Comparison of ENCODE assay signal across 1 cellular context in genomic region chr14:35533357-35534129, GRCh38.
A peak's percentile ranks its signal among the peaks of the same experiment; 100 is the strongest.
TF ChIP-seq lines count a peak whose summit lies in the region.

No MANE protein-coding gene starts in this region.

TF ChIP-seq in HepG2, 621 proteins besides CTCF, POLR2A, EP300 and RAD21 (continued from another document):
- TF ChIP-seq ZNF597 (CRISPR knock-in tag; IDR thresholded peaks at IDR 0.05): no peak
- no peak for TF ChIP-seq ZNF382 (CRISPR knock-in tag; IDR thresholded peaks at IDR 0.05; ENCODE audit: borderline replicate concordance)
- no peak for TF ChIP-seq ZNF256 (CRISPR knock-in tag; conservative IDR thresholded peaks at IDR 0.05)
- no peak for TF ChIP-seq HNF1A (IDR thresholded peaks at IDR 0.05; ENCODE audit: low read depth)
- peak; percentile 65 for TF ChIP-seq HNF1A (CRISPR knock-in tag; IDR thresholded peaks at IDR 0.05; ENCODE audit: borderline replicate concordance)
- peak; percentile 99; the same call in 1 of the 2 replicates for TF ChIP-seq PAWR (CRISPR knock-in tag; IDR thresholded peaks at IDR 0.05; ENCODE audit: borderline replicate concordance)
- peak; percentile 91 for TF ChIP-seq ZNF800 (CRISPR knock-in tag; IDR thresholded peaks at IDR 0.05)
- TF ChIP-seq ZNF20 (CRISPR knock-in tag; IDR thresholded peaks at IDR 0.05): no peak; the same call in 1 of the 2 replicates
- TF ChIP-seq FOXA1 (IDR thresholded peaks at IDR 0.05): no peak
- TF ChIP-seq FOXA1 (CRISPR knock-in tag; IDR thresholded peaks at IDR 0.05): peak; percentile 17; the same call in 1 of the 2 replicates
- no peak for TF ChIP-seq THAP11 (CRISPR knock-in tag; IDR thresholded peaks at IDR 0.05)
- TF ChIP-seq STAT5B (CRISPR knock-in tag; IDR thresholded peaks at IDR 0.05): peak; percentile 59; the same call in 1 of the 2 replicates
- no peak; the same call in 1 of the 2 replicates for TF ChIP-seq ZNF83 (CRISPR knock-in tag; IDR thresholded peaks at IDR 0.05; ENCODE audit: borderline replicate concordance)
- TF ChIP-seq ZNF883 (CRISPR knock-in tag; IDR thresholded peaks at IDR 0.05; ENCODE audit: not compliant biosample characterization): peak; percentile 7
- TF ChIP-seq RCOR2 (CRISPR knock-in tag; IDR thresholded peaks at IDR 0.05): no peak; the same call in 1 of the 2 replicates
- peak; percentile 35; the same call in 1 of the 2 replicates for TF ChIP-seq JUND (CRISPR knock-in tag; IDR thresholded peaks at IDR 0.05)
- TF ChIP-seq SRY (CRISPR knock-in tag; IDR thresholded peaks at IDR 0.05): no peak
- TF ChIP-seq ZNF138 (CRISPR knock-in tag; IDR thresholded peaks at IDR 0.05; ENCODE audit: low read depth): peak; percentile 60; the same call in 1 of the 2 replicates
- TF ChIP-seq ZNF772 (CRISPR knock-in tag; IDR thresholded peaks at IDR 0.05): peak; percentile 79
- TF ChIP-seq CHCHD3 (CRISPR knock-in tag; IDR thresholded peaks at IDR 0.05): peak; percentile 67; the same call in 1 of the 2 replicates
- no peak; the same call in 1 of the 2 replicates for TF ChIP-seq ZNF180 (CRISPR knock-in tag; IDR thresholded peaks at IDR 0.05; ENCODE audit: borderline replicate concordance, low read depth)
- TF ChIP-seq THAP7 (CRISPR knock-in tag; IDR thresholded peaks at IDR 0.05): peak; percentile 88; the same call in 1 of the 2 replicates
- TF ChIP-seq CREBL2 (CRISPR knock-in tag; IDR thresholded peaks at IDR 0.05; ENCODE audit: borderline replicate concordance): 0 out of 2 replicates have a peak, but pooled peaks have one; percentile 58
- no peak for TF ChIP-seq RORA (CRISPR knock-in tag; IDR thresholded peaks at IDR 0.05)
- TF ChIP-seq AHR (CRISPR knock-in tag; IDR thresholded peaks at IDR 0.05): peak; percentile 95
- no peak for TF ChIP-seq GPBP1L1 (CRISPR knock-in tag; IDR thresholded peaks at IDR 0.05)
- TF ChIP-seq E2F5 (CRISPR knock-in tag; conservative IDR thresholded peaks at IDR 0.05): peak; percentile 38; the same call in 1 of the 2 replicates
- peak; percentile 24; the same call in 1 of the 2 replicates for TF ChIP-seq ESRRA (CRISPR knock-in tag; IDR thresholded peaks at IDR 0.05; ENCODE audit: low read depth)
- TF ChIP-seq CREM (IDR thresholded peaks at IDR 0.05): no peak
- no peak for TF ChIP-seq CREM (CRISPR knock-in tag; IDR thresholded peaks at IDR 0.05)
- no peak for TF ChIP-seq NR2F1 (CRISPR knock-in tag; IDR thresholded peaks at IDR 0.05)
- TF ChIP-seq ZNF589 (CRISPR knock-in tag; conservative IDR thresholded peaks at IDR 0.05): peak; percentile 80; the same call in 1 of the 2 replicates
- TF ChIP-seq ZNF670 (CRISPR knock-in tag; IDR thresholded peaks at IDR 0.05; ENCODE audit: borderline replicate concordance): no peak
- TF ChIP-seq JUN (CRISPR knock-in tag; IDR thresholded peaks at IDR 0.05): no peak
- TF ChIP-seq HNRNPH1 (optimal IDR thresholded peaks at IDR 0.05; ENCODE audit: low read depth, low read length): no peak
- 0 out of 2 replicates have a peak, but pooled peaks have one; percentile 44 for TF ChIP-seq SMAD3 (CRISPR knock-in tag; IDR thresholded peaks at IDR 0.05)
- peak; percentile 79; the same call in 1 of the 2 replicates for TF ChIP-seq GABPB1 (CRISPR knock-in tag; IDR thresholded peaks at IDR 0.05)
- TF ChIP-seq ZFP1 (CRISPR knock-in tag; IDR thresholded peaks at IDR 0.05): 0 out of 2 replicates have a peak, but pooled peaks have one; percentile 45
- TF ChIP-seq SUZ12 (IDR thresholded peaks at IDR 0.05; ENCODE audit: low read depth, low read length): no peak
- no peak for TF ChIP-seq XBP1 (CRISPR knock-in tag; IDR thresholded peaks at IDR 0.05)
- peak; percentile 95 for TF ChIP-seq ZNF576 (CRISPR knock-in tag; IDR thresholded peaks at IDR 0.05)
- no peak; the same call in 1 of the 2 replicates for TF ChIP-seq HNF4A (CRISPR knock-in tag; IDR thresholded peaks at IDR 0.05)
- no peak for TF ChIP-seq ZNF878 (CRISPR knock-in tag; IDR thresholded peaks at IDR 0.05)
- no peak for TF ChIP-seq KLF11 (CRISPR knock-in tag; IDR thresholded peaks at IDR 0.05)
- no peak; the same call in 1 of the 2 replicates for TF ChIP-seq ZXDC (CRISPR knock-in tag; IDR thresholded peaks at IDR 0.05)
- TF ChIP-seq ZNF501 (CRISPR knock-in tag; IDR thresholded peaks at IDR 0.05): peak; percentile 79; the same call in 1 of the 2 replicates
